9 cellular contexts compared by ENCODE assay signal in genomic region chr16:11251525-11252481, GRCh38. TPM values are rescaled to one million over a fixed set of nuclear protein-coding genes. Genes with fewer than 3 reads are reported as not detected.
DNase-seq lines count a peak whose midpoint lies in the region; ATAC-seq, FAIRE-seq and TF ChIP-seq lines count a peak whose summit lies in the region.
"Had no signal": no experiment of that assay in that cellular context is flagged by ENCODE, and none has a peak within 500 bp of the region (broad histone marks: within the 10 kb centered on the region; RNA-seq: fewer than 3 reads in every experiment).

No MANE protein-coding gene starts in this region.

- intact Hi-C loops in dendritic cell treated with granulocyte-macrophage colony-stimulating factor and Interleukin-4, amounts not matched to agents 40 ng/mL and 50 ng/mL, for 4 days (cut with micrococcal nuclease): loop anchor here (1.0 to 10.0 kb wide), 3 partner anchors 70 to 287 kb away; no protein-coding TSS in a partner anchor

- H3K27me3 Mint-ChIP-seq in dendritic cell treated with granulocyte-macrophage colony-stimulating factor and Interleukin-4, amounts not matched to agents 40 ng/mL and 50 ng/mL, for 4 days: no peaks in the 10 kb centered on the region

- no peaks in the 10 kb centered on the region for H3K9me3 ChIP-seq in gastroesophageal sphincter
- H3K9me3 ChIP-seq: body of pancreas had no signal

- ATAC-seq in GM21381 (IDR thresholded peaks at IDR 0.05; ENCODE audit: unreplicated experiment) (no peak), gastroesophageal sphincter (no peak)
- ATAC-seq: body of pancreas had no signal

- H3K27ac ChIP-seq in gastroesophageal sphincter: no peak overlapping the region
- H3K27ac ChIP-seq: body of pancreas had no signal

- peak; percentile 66 for TF ChIP-seq POLR2A in GM12892 (IDR thresholded peaks at IDR 0.05; ENCODE audit: low read depth, low read length)
- no peak for TF ChIP-seq POLR2A in gastroesophageal sphincter (IDR thresholded peaks at IDR 0.05)

- TF ChIP-seq CTCF in gastroesophageal sphincter (IDR thresholded peaks at IDR 0.05): no peak

- DNase-seq in GM12892 (ENCODE audit: insufficient read length) (no peak), cerebellar nuclear complex (lab: John Stamatoyannopoulos, UW) (no peak), SKM-1 treated with dmso at 0.1 percent for 144 hours (lab: John Stamatoyannopoulos, UW; ENCODE audit: unreplicated experiment) (no peak)
- DNase-seq in activated CD4-positive, alpha-beta T cell treated with anti-CD3 and anti-CD28 coated beads for 4 hours: peak; percentile 85 to 87
- DNase-seq in stimulated activated CD4-positive, alpha-beta T cell treated with anti-CD3 and anti-CD28 coated beads, TNF-alpha, amount 100 ng/mL, for 1 hour (ENCODE audit: low read depth in 3 of 3, low spot score in 1 of 3): peak; percentile 60 to 66 (median 65)

- peaks cover 34% of the 10 kb centered on the region for H3K4me1 Mint-ChIP-seq in dendritic cell treated with granulocyte-macrophage colony-stimulating factor and Interleukin-4, amounts not matched to agents 40 ng/mL and 50 ng/mL, for 4 days (ENCODE audit: low read depth)

- no peaks in the 10 kb centered on the region for H3K36me3 ChIP-seq in gastroesophageal sphincter

- peaks cover 47% of the 10 kb centered on the region for H3K36me3 Mint-ChIP-seq in dendritic cell treated with granulocyte-macrophage colony-stimulating factor and Interleukin-4, amounts not matched to agents 40 ng/mL and 50 ng/mL, for 4 days (ENCODE audit: low read depth)

- WGBS in gastroesophageal sphincter (ENCODE audit: low coverage in 1 of 2), 2 donors: 92% methylated on average over 2 to 8 of the region's 18 CpGs

- H3K4me1 ChIP-seq in gastroesophageal sphincter: peaks cover 0 to 39% (median under 1%) of the 10 kb centered on the region in 3 donors

- H3K4me3 Mint-ChIP-seq in dendritic cell treated with granulocyte-macrophage colony-stimulating factor and Interleukin-4, amounts not matched to agents 40 ng/mL and 50 ng/mL, for 4 days: peak overlapping the region; percentile 92

- peak overlapping the region; percentile 99 for H3K27ac Mint-ChIP-seq in dendritic cell treated with granulocyte-macrophage colony-stimulating factor and Interleukin-4, amounts not matched to agents 40 ng/mL and 50 ng/mL, for 4 days

- no peak for FAIRE-seq in GM12892 (lab: Jason Lieb, UNC)

- peak overlapping the region in 1 of 2 donors; percentile 2 for H3K4me3 ChIP-seq in gastroesophageal sphincter
- H3K4me3 ChIP-seq: body of pancreas had no signal

- no peak for TF ChIP-seq EP300 in gastroesophageal sphincter (IDR thresholded peaks at IDR 0.05)

- no peaks in the 10 kb centered on the region for H3K9me3 Mint-ChIP-seq in dendritic cell treated with granulocyte-macrophage colony-stimulating factor and Interleukin-4, amounts not matched to agents 40 ng/mL and 50 ng/mL, for 4 days

- H3K27me3 ChIP-seq in gastroesophageal sphincter: no peaks in the 10 kb centered on the region
- H3K27me3 ChIP-seq: body of pancreas had no signal

RNA-seq across cellular contexts. Expression of gene SOCS1, which starts 4.2 kb away (rescaled TPM):
- polyA plus RNA-seq in GM12892 (2012; ENCODE audit: missing spikeins): 4.3 TPM
- 10 to 100 TPM in 1 of 4 donors, 1 to 10 TPM in 3; 5.3 to 10.5 (median 6.9) TPM for total RNA-seq in gastroesophageal sphincter

RNA-seq across cellular contexts. Expression of gene TNP2, which starts 17.3 kb away (rescaled TPM):
- polyA plus RNA-seq in GM12892 (2012; ENCODE audit: missing spikeins): 0.81 TPM
- total RNA-seq in gastroesophageal sphincter: not detected
- total RNA-seq: body of pancreas had no signal

RNA-seq across cellular contexts. Expression of gene PRM3, which starts 21.6 kb away (rescaled TPM):
- polyA plus RNA-seq in GM12892 (2012; ENCODE audit: missing spikeins): not detected
- not detected for total RNA-seq in gastroesophageal sphincter
- total RNA-seq: body of pancreas had no signal

RNA-seq across cellular contexts. Expression of gene PRM2, which starts 24.5 kb away (rescaled TPM):
- polyA plus RNA-seq in GM12892 (2012; ENCODE audit: missing spikeins): 0.61 TPM
- not detected for total RNA-seq in gastroesophageal sphincter
- total RNA-seq: body of pancreas had no signal

RNA-seq across cellular contexts. Expression of gene PRM1, which starts 29.3 kb away (rescaled TPM):
- polyA plus RNA-seq in GM12892 (2012; ENCODE audit: missing spikeins): not detected
- total RNA-seq in gastroesophageal sphincter: not detected
- total RNA-seq: body of pancreas had no signal

Comparison
In these comparisons a context has a peak if more than half of its experiments do, and no peak if none do; other contexts are left out.
1. DNase-seq: peak in activated CD4-positive, alpha-beta T cell treated with anti-CD3 and anti-CD28 coated beads for 4 hours (2 of 2) and stimulated activated CD4-positive, alpha-beta T cell treated with anti-CD3 and anti-CD28 coated beads, TNF-alpha, amount 100 ng/mL, for 1 hour (3 of 3); none in GM12892 (single experiment), cerebellar nuclear complex (0 of 2) and SKM-1 treated with dmso at 0.1 percent for 144 hours (single experiment).